In the genomic region with DNA sequence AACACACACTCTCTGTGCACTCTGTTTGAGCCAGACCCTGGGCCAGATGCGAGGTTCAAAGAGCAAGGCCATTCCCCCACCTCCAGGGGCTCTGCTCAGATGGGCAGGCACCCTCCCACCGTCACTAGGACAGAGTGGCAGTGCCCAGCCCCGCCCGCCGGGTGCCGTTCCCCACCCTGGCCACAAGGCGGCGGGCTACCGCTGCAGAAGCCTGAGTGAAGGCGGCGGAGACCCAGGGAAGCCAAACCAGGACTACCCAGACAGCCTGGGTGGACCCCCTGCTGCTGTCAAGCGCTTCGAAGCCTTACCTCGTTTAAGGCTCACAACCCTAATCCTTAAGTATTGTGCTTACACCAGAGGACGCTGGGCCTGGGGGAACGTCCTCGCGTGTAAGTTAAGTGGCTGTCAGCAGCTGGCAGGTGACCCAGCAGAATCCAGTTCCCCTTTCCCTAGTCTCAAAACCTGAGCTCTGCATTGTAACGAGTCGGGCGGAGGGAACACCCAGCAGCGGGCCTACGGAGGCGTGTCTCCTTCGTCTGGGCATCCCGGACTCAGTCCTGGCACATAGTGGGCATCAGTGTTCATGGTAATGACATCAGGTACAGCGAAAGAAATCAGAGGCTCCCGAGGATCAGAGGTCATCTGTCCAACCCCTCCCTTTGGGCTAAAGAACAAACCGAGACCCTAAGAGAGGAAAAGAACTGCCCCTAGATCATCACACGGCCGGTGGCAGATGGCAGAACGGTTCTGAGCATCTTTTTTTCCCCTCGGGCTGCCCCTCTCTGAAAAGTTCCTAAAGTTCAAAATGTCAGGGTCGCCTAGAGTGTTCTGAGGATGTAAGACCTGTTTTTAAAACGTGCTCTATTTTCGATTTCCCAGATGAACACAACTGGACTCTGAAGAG, we compare ENCODE assay signal across 8 cellular contexts. TPM values are rescaled to one million over a fixed set of nuclear protein-coding genes. Genes with fewer than 3 reads are reported as not detected.
DNase-seq lines count a peak whose midpoint lies in the region; ATAC-seq and TF ChIP-seq lines count a peak whose summit lies in the region.

No MANE protein-coding gene starts in this region.

- peaks cover 37% of the 10 kb centered on the region for H3K4me1 Mint-ChIP-seq in activated CD8-positive, alpha-beta T cell treated with anti-CD3 and anti-CD28 coated beads, Interleukin-2, amount 10 ng/mL, durations not matched to agents 7 days and 5 days (ENCODE audit: low read depth)
- peaks cover 43% of the 10 kb centered on the region for H3K4me1 Mint-ChIP-seq in mesothelial cell of epicardium

- H3K27ac Mint-ChIP-seq in activated CD8-positive, alpha-beta T cell treated with anti-CD3 and anti-CD28 coated beads, Interleukin-2, amount 10 ng/mL, durations not matched to agents 7 days and 5 days: peak overlapping the region; percentile 81
- no peak overlapping the region for H3K27ac Mint-ChIP-seq in mesothelial cell of epicardium

- H3K36me3 Mint-ChIP-seq in activated CD8-positive, alpha-beta T cell treated with anti-CD3 and anti-CD28 coated beads, Interleukin-2, amount 10 ng/mL, durations not matched to agents 7 days and 5 days (ENCODE audit: low read depth): peaks cover 27% of the 10 kb centered on the region
- peaks cover 3% of the 10 kb centered on the region for H3K36me3 Mint-ChIP-seq in mesothelial cell of epicardium

- peak overlapping the region; percentile 59 for H3K4me3 Mint-ChIP-seq in activated CD8-positive, alpha-beta T cell treated with anti-CD3 and anti-CD28 coated beads, Interleukin-2, amount 10 ng/mL, durations not matched to agents 7 days and 5 days
- peak overlapping the region; percentile 40 for H3K4me3 Mint-ChIP-seq in mesothelial cell of epicardium

- CTCF ChIA-PET in activated CD8-positive, alpha-beta T cell treated with anti-CD3 and anti-CD28 coated beads, Interleukin-2, amount 10 ng/mL, durations not matched to agents 7 days and 5 days (lab: Charles Lee): interaction anchor here (0.6 to 1.5 kb wide), 12 partner anchors 9 to 212 kb away, joined by 3 to 8 read pairs (median 4); no protein-coding TSS in a partner anchor

- no peak for TF ChIP-seq POLR2A in GM18505 (IDR thresholded peaks at IDR 0.05; ENCODE audit: borderline replicate concordance, extremely low read depth, insufficient read depth, insufficient read length)

- POLR2A ChIA-PET in activated CD8-positive, alpha-beta T cell treated with anti-CD3 and anti-CD28 coated beads, Interleukin-2, amount 10 ng/mL, durations not matched to agents 7 days and 5 days (lab: Charles Lee): interaction anchor here (0.7 to 1.9 kb wide), 2 partner anchors 20 to 157 kb away, joined by 3 to 4 read pairs; no protein-coding TSS in a partner anchor

- H3K27me3 Mint-ChIP-seq in activated CD8-positive, alpha-beta T cell treated with anti-CD3 and anti-CD28 coated beads, Interleukin-2, amount 10 ng/mL, durations not matched to agents 7 days and 5 days (ENCODE audit: low read depth): no peaks in the 10 kb centered on the region
- H3K27me3 Mint-ChIP-seq in mesothelial cell of epicardium (ENCODE audit: low read depth): peaks cover 61% of the 10 kb centered on the region

- peak; percentile 50 for ATAC-seq in GM18505 (IDR thresholded peaks at IDR 0.05; ENCODE audit: unreplicated experiment)
- peak; percentile 54 for ATAC-seq in activated CD8-positive, alpha-beta T cell treated with anti-CD3 and anti-CD28 coated beads, Interleukin-2, amount 10 ng/mL, durations not matched to agents 7 days and 5 days

- no peaks in the 10 kb centered on the region for H3K9me3 Mint-ChIP-seq in activated CD8-positive, alpha-beta T cell treated with anti-CD3 and anti-CD28 coated beads, Interleukin-2, amount 10 ng/mL, durations not matched to agents 7 days and 5 days (ENCODE audit: insufficient read depth)
- H3K9me3 Mint-ChIP-seq in mesothelial cell of epicardium: no peaks in the 10 kb centered on the region

- peak; percentile 98 for TF ChIP-seq CTCF in 22Rv1 (IDR thresholded peaks at IDR 0.05)
- peak; percentile 98 for TF ChIP-seq CTCF in mesothelial cell of epicardium (IDR thresholded peaks at IDR 0.05; ENCODE audit: unreplicated experiment)

- DNase-seq in HK-2 (ENCODE audit: unreplicated experiment): peak; percentile 71
- DNase-seq in NCI-H82 treated with DMSO at 0.1 percent for 48 hours (lab: John Stamatoyannopoulos, UW; ENCODE audit: unreplicated experiment): peak; percentile 49
- DNase-seq in activated CD8-positive, alpha-beta T cell treated with anti-CD3 and anti-CD28 coated beads, Interleukin-2, amount 10 ng/mL, durations not matched to agents 7 days and 5 days: peak; percentile 84
- peak; percentile 73 for DNase-seq in effector CD8-positive, alpha-beta T cell (lab: John Stamatoyannopoulos, UW)
- DNase-seq in mesothelial cell of epicardium (ENCODE audit: low spot score in 2 of 2, unreplicated experiment in 2 of 2): peak; percentile 67 to 90
- DNase-seq in stimulated activated CD8-positive, alpha-beta memory T cell treated with anti-CD3 and anti-CD28 coated beads, Interleukin-2, amount 100 ng/mL, for 48 hours (ENCODE audit: low read depth in 2 of 2): peak; percentile 66 to 71

- H3K27ac ChIP-seq in 22Rv1: peak overlapping the region; percentile 43

RNA-seq across cellular contexts. Expression of a gene that starts 4.4 kb away (rescaled TPM):
- total RNA-seq in activated CD8-positive, alpha-beta T cell treated with anti-CD3 and anti-CD28 coated beads, Interleukin-2, amount 10 ng/mL, durations not matched to agents 7 days and 5 days: 100 to 1,000 TPM; 100 to 106 TPM
- 14.5 to 16.8 TPM (median 14.8 TPM) in 3 replicates for total RNA-seq in mesothelial cell of epicardium

Comparison
In these comparisons a context has a peak if more than half of its experiments do, and no peak if none do; other contexts are left out.
1. Peak in every context shown above with its lines: DNase-seq, ATAC-seq and H3K27ac ChIP-seq.